1 cellular context compared by ENCODE assay signal in the genomic region with DNA sequence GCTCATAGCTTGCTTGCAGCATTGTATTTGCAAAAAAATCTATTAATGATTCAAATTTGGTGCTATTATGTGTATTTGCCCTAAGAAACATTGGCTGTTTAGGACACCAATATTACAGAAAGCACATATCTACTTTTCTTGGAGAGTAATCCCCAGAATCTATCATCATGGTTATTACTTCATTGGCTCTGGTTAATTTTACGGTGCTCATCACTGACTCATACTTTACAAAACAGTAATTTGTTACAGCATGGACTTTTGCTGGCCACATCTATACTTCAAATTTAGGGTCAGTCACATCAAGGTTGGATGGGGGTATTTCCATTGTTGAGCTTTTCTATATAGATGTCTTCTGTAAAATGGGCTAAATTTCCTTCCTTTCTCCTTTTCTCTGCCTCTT.
TF ChIP-seq lines count a peak whose summit lies in the region.

No MANE protein-coding gene starts in this region.

TF ChIP-seq in WTC11, 78 proteins besides CTCF, POLR2A, EP300 and RAD21:
- TF ChIP-seq, protein P1, sequence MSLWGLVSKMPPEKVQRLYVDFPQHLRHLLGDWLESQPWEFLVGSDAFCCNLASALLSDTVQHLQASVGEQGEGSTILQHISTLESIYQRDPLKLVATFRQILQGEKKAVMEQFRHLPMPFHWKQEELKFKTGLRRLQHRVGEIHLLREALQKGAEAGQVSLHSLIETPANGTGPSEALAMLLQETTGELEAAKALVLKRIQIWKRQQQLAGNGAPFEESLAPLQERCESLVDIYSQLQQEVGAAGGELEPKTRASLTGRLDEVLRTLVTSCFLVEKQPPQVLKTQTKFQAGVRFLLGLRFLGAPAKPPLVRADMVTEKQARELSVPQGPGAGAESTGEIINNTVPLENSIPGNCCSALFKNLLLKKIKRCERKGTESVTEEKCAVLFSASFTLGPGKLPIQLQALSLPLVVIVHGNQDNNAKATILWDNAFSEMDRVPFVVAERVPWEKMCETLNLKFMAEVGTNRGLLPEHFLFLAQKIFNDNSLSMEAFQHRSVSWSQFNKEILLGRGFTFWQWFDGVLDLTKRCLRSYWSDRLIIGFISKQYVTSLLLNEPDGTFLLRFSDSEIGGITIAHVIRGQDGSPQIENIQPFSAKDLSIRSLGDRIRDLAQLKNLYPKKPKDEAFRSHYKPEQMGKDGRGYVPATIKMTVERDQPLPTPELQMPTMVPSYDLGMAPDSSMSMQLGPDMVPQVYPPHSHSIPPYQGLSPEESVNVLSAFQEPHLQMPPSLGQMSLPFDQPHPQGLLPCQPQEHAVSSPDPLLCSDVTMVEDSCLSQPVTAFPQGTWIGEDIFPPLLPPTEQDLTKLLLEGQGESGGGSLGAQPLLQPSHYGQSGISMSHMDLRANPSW (CRISPR knock-in tag; conservative IDR thresholded peaks at IDR 0.05; ENCODE audit: low read depth): no peak
- TF ChIP-seq TP53 (CRISPR knock-in tag; IDR thresholded peaks at IDR 0.05) (no peak), ZNF232 (CRISPR knock-in tag; IDR thresholded peaks at IDR 0.05) (no peak), ATF1 (CRISPR knock-in tag; IDR thresholded peaks at IDR 0.05) (no peak), NR1H2 (CRISPR knock-in tag; IDR thresholded peaks at IDR 0.05) (no peak), FOXJ3 (CRISPR knock-in tag; IDR thresholded peaks at IDR 0.05; ENCODE audit: borderline replicate concordance) (no peak), JAZF1 (CRISPR knock-in tag; IDR thresholded peaks at IDR 0.05) (no peak), MXD4 (CRISPR knock-in tag; IDR thresholded peaks at IDR 0.05; ENCODE audit: borderline replicate concordance) (no peak), EMX1 (CRISPR knock-in tag; IDR thresholded peaks at IDR 0.05) (no peak)
- TF ChIP-seq, protein P2, sequence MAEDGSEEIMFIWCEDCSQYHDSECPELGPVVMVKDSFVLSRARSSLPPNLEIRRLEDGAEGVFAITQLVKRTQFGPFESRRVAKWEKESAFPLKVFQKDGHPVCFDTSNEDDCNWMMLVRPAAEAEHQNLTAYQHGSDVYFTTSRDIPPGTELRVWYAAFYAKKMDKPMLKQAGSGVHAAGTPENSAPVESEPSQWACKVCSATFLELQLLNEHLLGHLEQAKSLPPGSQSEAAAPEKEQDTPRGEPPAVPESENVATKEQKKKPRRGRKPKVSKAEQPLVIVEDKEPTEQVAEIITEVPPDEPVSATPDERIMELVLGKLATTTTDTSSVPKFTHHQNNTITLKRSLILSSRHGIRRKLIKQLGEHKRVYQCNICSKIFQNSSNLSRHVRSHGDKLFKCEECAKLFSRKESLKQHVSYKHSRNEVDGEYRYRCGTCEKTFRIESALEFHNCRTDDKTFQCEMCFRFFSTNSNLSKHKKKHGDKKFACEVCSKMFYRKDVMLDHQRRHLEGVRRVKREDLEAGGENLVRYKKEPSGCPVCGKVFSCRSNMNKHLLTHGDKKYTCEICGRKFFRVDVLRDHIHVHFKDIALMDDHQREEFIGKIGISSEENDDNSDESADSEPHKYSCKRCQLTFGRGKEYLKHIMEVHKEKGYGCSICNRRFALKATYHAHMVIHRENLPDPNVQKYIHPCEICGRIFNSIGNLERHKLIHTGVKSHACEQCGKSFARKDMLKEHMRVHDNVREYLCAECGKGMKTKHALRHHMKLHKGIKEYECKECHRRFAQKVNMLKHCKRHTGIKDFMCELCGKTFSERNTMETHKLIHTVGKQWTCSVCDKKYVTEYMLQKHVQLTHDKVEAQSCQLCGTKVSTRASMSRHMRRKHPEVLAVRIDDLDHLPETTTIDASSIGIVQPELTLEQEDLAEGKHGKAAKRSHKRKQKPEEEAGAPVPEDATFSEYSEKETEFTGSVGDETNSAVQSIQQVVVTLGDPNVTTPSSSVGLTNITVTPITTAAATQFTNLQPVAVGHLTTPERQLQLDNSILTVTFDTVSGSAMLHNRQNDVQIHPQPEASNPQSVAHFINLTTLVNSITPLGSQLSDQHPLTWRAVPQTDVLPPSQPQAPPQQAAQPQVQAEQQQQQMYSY (CRISPR knock-in tag; IDR thresholded peaks at IDR 0.05): no peak
- TF ChIP-seq, protein P3, sequence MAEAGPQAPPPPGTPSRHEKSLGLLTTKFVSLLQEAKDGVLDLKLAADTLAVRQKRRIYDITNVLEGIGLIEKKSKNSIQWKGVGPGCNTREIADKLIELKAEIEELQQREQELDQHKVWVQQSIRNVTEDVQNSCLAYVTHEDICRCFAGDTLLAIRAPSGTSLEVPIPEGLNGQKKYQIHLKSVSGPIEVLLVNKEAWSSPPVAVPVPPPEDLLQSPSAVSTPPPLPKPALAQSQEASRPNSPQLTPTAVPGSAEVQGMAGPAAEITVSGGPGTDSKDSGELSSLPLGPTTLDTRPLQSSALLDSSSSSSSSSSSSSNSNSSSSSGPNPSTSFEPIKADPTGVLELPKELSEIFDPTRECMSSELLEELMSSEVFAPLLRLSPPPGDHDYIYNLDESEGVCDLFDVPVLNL (CRISPR knock-in tag; IDR thresholded peaks at IDR 0.05; ENCODE audit: borderline replicate concordance, low read depth): no peak
- TF ChIP-seq, protein P4, sequence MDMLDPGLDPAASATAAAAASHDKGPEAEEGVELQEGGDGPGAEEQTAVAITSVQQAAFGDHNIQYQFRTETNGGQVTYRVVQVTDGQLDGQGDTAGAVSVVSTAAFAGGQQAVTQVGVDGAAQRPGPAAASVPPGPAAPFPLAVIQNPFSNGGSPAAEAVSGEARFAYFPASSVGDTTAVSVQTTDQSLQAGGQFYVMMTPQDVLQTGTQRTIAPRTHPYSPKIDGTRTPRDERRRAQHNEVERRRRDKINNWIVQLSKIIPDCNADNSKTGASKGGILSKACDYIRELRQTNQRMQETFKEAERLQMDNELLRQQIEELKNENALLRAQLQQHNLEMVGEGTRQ (CRISPR knock-in tag; IDR thresholded peaks at IDR 0.05): no peak
- TF ChIP-seq, protein P5, sequence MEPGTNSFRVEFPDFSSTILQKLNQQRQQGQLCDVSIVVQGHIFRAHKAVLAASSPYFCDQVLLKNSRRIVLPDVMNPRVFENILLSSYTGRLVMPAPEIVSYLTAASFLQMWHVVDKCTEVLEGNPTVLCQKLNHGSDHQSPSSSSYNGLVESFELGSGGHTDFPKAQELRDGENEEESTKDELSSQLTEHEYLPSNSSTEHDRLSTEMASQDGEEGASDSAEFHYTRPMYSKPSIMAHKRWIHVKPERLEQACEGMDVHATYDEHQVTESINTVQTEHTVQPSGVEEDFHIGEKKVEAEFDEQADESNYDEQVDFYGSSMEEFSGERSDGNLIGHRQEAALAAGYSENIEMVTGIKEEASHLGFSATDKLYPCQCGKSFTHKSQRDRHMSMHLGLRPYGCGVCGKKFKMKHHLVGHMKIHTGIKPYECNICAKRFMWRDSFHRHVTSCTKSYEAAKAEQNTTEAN (CRISPR knock-in tag; IDR thresholded peaks at IDR 0.05): no peak
- TF ChIP-seq, protein P6, sequence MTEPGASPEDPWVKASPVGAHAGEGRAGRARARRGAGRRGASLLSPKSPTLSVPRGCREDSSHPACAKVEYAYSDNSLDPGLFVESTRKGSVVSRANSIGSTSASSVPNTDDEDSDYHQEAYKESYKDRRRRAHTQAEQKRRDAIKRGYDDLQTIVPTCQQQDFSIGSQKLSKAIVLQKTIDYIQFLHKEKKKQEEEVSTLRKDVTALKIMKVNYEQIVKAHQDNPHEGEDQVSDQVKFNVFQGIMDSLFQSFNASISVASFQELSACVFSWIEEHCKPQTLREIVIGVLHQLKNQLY (CRISPR knock-in tag; IDR thresholded peaks at IDR 0.05): no peak
